ENCODE assay signal across 20 cellular contexts in genomic region chr18:10659000-10659399, GRCh38.
"Had no signal": no experiment of that assay in that cellular context is flagged by ENCODE, and none has a peak within 500 bp of the region (broad histone marks: within the 10 kb centered on the region; RNA-seq: fewer than 3 reads in every experiment).

No MANE protein-coding gene starts in this region.

- H3K36me3 Mint-ChIP-seq: activated naive CD4-positive, alpha-beta T cell treated with anti-CD3 and anti-CD28 coated beads, Interleukin-2, amount 50 U/mL, for 24 hours; stimulated activated memory B cell treated with anti-CD40 and anti-IgM and Interleukin-4, amounts not matched to agents 10 μg/mL and 1 μg/mL and 100 μg/mL, for 72 hours had no signal

- H3K4me1 ChIP-seq: right lobe of liver, uterus had no signal

- H3K27ac ChIP-seq: body of pancreas, hepatocyte, right lobe of liver, skin epidermis, stomach, uterus had no signal

- ATAC-seq: activated CD4-positive, CD25-positive, alpha-beta regulatory T cell treated with anti-CD3 and anti-CD28 coated beads, Interleukin-2, amount 50 U/mL, for 24 hours; body of pancreas; left ventricle myocardium superior; right lobe of liver; stimulated activated memory B cell treated with anti-CD40 and anti-IgM and Interleukin-4, amounts not matched to agents 10 μg/mL and 1 μg/mL and 100 μg/mL, for 72 hours had no signal

- DNase-seq: activated gamma-delta T cell treated with Interleukin-2 at 50 U/mL for 16 hours; activated T-cell treated with anti-CD3 and anti-CD28 coated beads, Interleukin-2, amount 50 U/mL, for 1 hour; anterior cingulate cortex; body of pancreas; effector CD4-positive, alpha-beta T cell; kidney glomerular epithelial cell; left ventricle myocardium superior; occipital lobe; right lobe of liver; stimulated activated CD4-positive, alpha-beta T cell treated with anti-CD3 and anti-CD28 coated beads, Interleukin-1b, Interleukin-23, amount 100 ng/mL, for 48 hours; stomach; uterus had no signal

- H3K27me3 ChIP-seq: body of pancreas, hepatocyte, right lobe of liver, stomach, suprapubic skin, tibial nerve, uterus had no signal

- H3K9me3 Mint-ChIP-seq: activated naive CD4-positive, alpha-beta T cell treated with anti-CD3 and anti-CD28 coated beads, Interleukin-2, amount 50 U/mL, for 24 hours; dendritic cell treated with granulocyte-macrophage colony-stimulating factor and Interleukin-4, amounts not matched to agents 40 ng/mL and 50 ng/mL, for 4 days; stimulated activated memory B cell treated with anti-CD40 and anti-IgM and Interleukin-4, amounts not matched to agents 10 μg/mL and 1 μg/mL and 100 μg/mL, for 72 hours had no signal

- H3K4me3 Mint-ChIP-seq: activated naive CD4-positive, alpha-beta T cell treated with anti-CD3 and anti-CD28 coated beads, Interleukin-2, amount 50 U/mL, for 24 hours; dendritic cell treated with granulocyte-macrophage colony-stimulating factor and Interleukin-4, amounts not matched to agents 40 ng/mL and 50 ng/mL, for 4 days; stimulated activated memory B cell treated with anti-CD40 and anti-IgM and Interleukin-4, amounts not matched to agents 10 μg/mL and 1 μg/mL and 100 μg/mL, for 72 hours had no signal

- H3K27ac Mint-ChIP-seq: activated naive CD4-positive, alpha-beta T cell treated with anti-CD3 and anti-CD28 coated beads, Interleukin-2, amount 50 U/mL, for 24 hours; dendritic cell treated with granulocyte-macrophage colony-stimulating factor and Interleukin-4, amounts not matched to agents 40 ng/mL and 50 ng/mL, for 4 days; stimulated activated memory B cell treated with anti-CD40 and anti-IgM and Interleukin-4, amounts not matched to agents 10 μg/mL and 1 μg/mL and 100 μg/mL, for 72 hours had no signal

- H3K4me1 Mint-ChIP-seq: activated naive CD4-positive, alpha-beta T cell treated with anti-CD3 and anti-CD28 coated beads, Interleukin-2, amount 50 U/mL, for 24 hours; stimulated activated memory B cell treated with anti-CD40 and anti-IgM and Interleukin-4, amounts not matched to agents 10 μg/mL and 1 μg/mL and 100 μg/mL, for 72 hours had no signal

- H3K27me3 Mint-ChIP-seq: dendritic cell treated with granulocyte-macrophage colony-stimulating factor and Interleukin-4, amounts not matched to agents 40 ng/mL and 50 ng/mL, for 4 days; stimulated activated memory B cell treated with anti-CD40 and anti-IgM and Interleukin-4, amounts not matched to agents 10 μg/mL and 1 μg/mL and 100 μg/mL, for 72 hours had no signal
